ENCODE assay signal across 9 cellular contexts in genomic region chr5:115624994-115625393, GRCh38. TPM values are rescaled to one million over a fixed set of nuclear protein-coding genes. Genes with fewer than 3 reads are reported as not detected.
A peak's percentile ranks its signal among the peaks of the same experiment; 100 is the strongest.
DNase-seq lines count a peak whose midpoint lies in the region; ATAC-seq, FAIRE-seq and TF ChIP-seq lines count a peak whose summit lies in the region.
"Had no signal": no experiment of that assay in that cellular context is flagged by ENCODE, and none has a peak within 500 bp of the region (broad histone marks: within the 10 kb centered on the region; RNA-seq: fewer than 3 reads in every experiment).

No MANE protein-coding gene starts in this region.

- H2BK120ac ChIP-seq in mesendoderm (ENCODE audit: low read depth, low read length) = no peak overlapping the region

- CTCF ChIA-PET in HCT116 (lab: Charles Lee) (no interaction called here), K562 (lab: Yijun Ruan, JAX; ENCODE audit: low intra/inter-chr PET ratio) (no interaction called here)

- H3K4me1 ChIP-seq in ACC112 (ENCODE audit: control insufficient read depth, insufficient read depth, low read length, unreplicated experiment) (peaks cover 29% of the 10 kb centered on the region), HCT116 (ENCODE audit: control insufficient read depth in 1 of 2, insufficient read depth in 2 of 2, low read length in 2 of 2) (peaks cover 6 to 26% of the 10 kb centered on the region in 2 experiments), K562 (replicated peaks in 1 of 2; ENCODE audit: control insufficient read depth in 2 of 2, insufficient read depth in 2 of 2, low read length in 2 of 2) (peaks cover 9 to 19% of the 10 kb centered on the region in 2 experiments; a peak in 4 of 5 replicates), mesendoderm (ENCODE audit: control insufficient read depth, low read depth, low read length) (peaks cover 5% of the 10 kb centered on the region)

- in situ Hi-C loops in K562 (cut with MboI) = loop anchor here (5.0 kb wide), 2 partner anchors 212 to 447 kb away; no protein-coding TSS in a partner anchor

- no TSS peak for BruUV-seq in HCT116 (replicated peaks; lab: Mats Ljungman, UMichigan)
- no TSS peak for BruUV-seq in K562 (replicated peaks; lab: Mats Ljungman, UMichigan)

- H3K4me3 ChIP-seq in ACC112 (ENCODE audit: low read depth, low read length) (peak overlapping the region; percentile 90), HCT116 (replicated peaks in 1 of 2; ENCODE audit: low read depth in 1 of 2, low read length in 2 of 2) (peak overlapping the region; percentile 92 to 94), K562 (peak overlapping the region; percentile 95), mesendoderm (ENCODE audit: low read length) (peak overlapping the region; percentile 95)

- H3K4ac ChIP-seq in mesendoderm (ENCODE audit: low read depth, low read length) = no peak overlapping the region

- peaks cover 8% of the 10 kb centered on the region for H3K9me1 ChIP-seq in K562 (ENCODE audit: control insufficient read depth, insufficient read depth, low read length)

- no peak for FAIRE-seq in K562 (lab: Jason Lieb, UNC)

- no peaks in the 10 kb centered on the region for H3K9me2 ChIP-seq in HCT116 (ENCODE audit: insufficient read depth)

- DNase-seq in HCT116 (ENCODE audit: low read depth, low spot score) (no peak), K562 (ENCODE audit: extremely low read depth in 1 of 4, low spot score in 3 of 4) (peak in 1 of 4 experiments; percentile 16), mesendoderm (no peak), GOT3 (lab: John Stamatoyannopoulos, UW) (no peak)
- no peak for DNase-seq in stimulated activated CD4-positive, alpha-beta T cell treated with anti-CD3 and anti-CD28 coated beads, Interleukin-4, amount 100 ng/mL, for 24 hours
- DNase-seq: activated naive CD8-positive, alpha-beta T cell treated with anti-CD3 and anti-CD28 coated beads, Interleukin-2, amount 10 ng/mL, durations not matched to agents 7 days and 5 days had no signal

- H2BK15ac ChIP-seq in mesendoderm (replicated peaks; ENCODE audit: low read depth) = no peak overlapping the region

- peak overlapping the region; percentile 80; the same call in 1 of the 2 replicates for H3K27ac ChIP-seq in ACC112 (ENCODE audit: low read depth, low read length)
- H3K27ac ChIP-seq in HCT116 (ENCODE audit: low read depth, low read length) = peak overlapping the region; percentile 84; the same call in 1 of the 2 replicates
- H3K27ac ChIP-seq in K562 (ENCODE audit: extremely low read depth, low read depth, low read length) = peak overlapping the region; percentile 96
- H3K27ac ChIP-seq in mesendoderm (ENCODE audit: low read depth, low read length) = no peak overlapping the region

- peaks cover 15% of the 10 kb centered on the region for H3K79me1 ChIP-seq in mesendoderm (ENCODE audit: low read length)

- no peak overlapping the region for H4K5ac ChIP-seq in mesendoderm (ENCODE audit: low read length)

- H3K4me2 ChIP-seq in HCT116 (ENCODE audit: low read length) (peak overlapping the region; percentile 72), K562 (ENCODE audit: insufficient read depth, low read length) (peak overlapping the region; percentile 96), mesendoderm (ENCODE audit: low read length) (peak overlapping the region; percentile 16)

- RAD21 ChIA-PET in HCT116 (lab: Charles Lee; ENCODE audit: low non-redundant PET in 1 of 2, low total read pairs in 2 of 2, uncharacterized antibody in 2 of 2, unreplicated experiment in 2 of 2) = no interaction called here

- H3K36me3 ChIP-seq in ACC112 (ENCODE audit: insufficient read depth, low read length) (peaks cover 14% of the 10 kb centered on the region), HCT116 (ENCODE audit: control insufficient read depth in 1 of 2, insufficient read depth in 2 of 2, low read length in 2 of 2) (peaks cover 13 to 22% of the 10 kb centered on the region in 2 experiments), K562 (ENCODE audit: control insufficient read depth, insufficient read depth, low read length) (peaks cover 42% of the 10 kb centered on the region), mesendoderm (ENCODE audit: control insufficient read depth, insufficient read depth, low read length) (no peaks in the 10 kb centered on the region)

- H3K27me3 ChIP-seq in ACC112 (ENCODE audit: insufficient read depth, low read length) (no peaks in the 10 kb centered on the region), HCT116 (ENCODE audit: insufficient read depth, low read length) (no peaks in the 10 kb centered on the region), K562 (ENCODE audit: control insufficient read depth in 2 of 2, insufficient read depth in 2 of 2, low read length in 2 of 2) (no peaks in the 10 kb centered on the region), mesendoderm (ENCODE audit: insufficient read depth, low read length, poor library complexity) (no peaks in the 10 kb centered on the region)

- no peak for TF ChIP-seq EP300 in K562 (IDR thresholded peaks at IDR 0.05; ENCODE audit: low read length)

- H4K8ac ChIP-seq in mesendoderm (ENCODE audit: low read depth, low read length) = no peak overlapping the region

- intact Hi-C loops in HCT116 (cut with micrococcal nuclease) = no loop called here
- intact Hi-C loops in K562 (cut with micrococcal nuclease) = loop anchor here (5.0 kb wide), 1 partner anchor 83 kb away; the partner anchor contains the start of gene FEM1C

- TF ChIP-seq RAD21 in HCT116 (IDR thresholded peaks at IDR 0.05; ENCODE audit: low read depth) (no peak), K562 (CRISPR knock-in tag; conservative IDR thresholded peaks at IDR 0.05 in 1 of 2, IDR thresholded peaks at IDR 0.05 in 1 of 2) (no peak)

- peak overlapping the region; percentile 70 for H3K56ac ChIP-seq in mesendoderm (ENCODE audit: low read length)

- H2AFZ ChIP-seq in ACC112 (ENCODE audit: low read length, unreplicated experiment) (no peak overlapping the region), HCT116 (ENCODE audit: low read depth, low read length, poor library complexity, severe bottlenecking) (no peak overlapping the region), K562 (ENCODE audit: low read depth, low read length) (0 out of 2 replicates have a peak overlapping the region, but pooled peaks have one; percentile 91)

- H3K18ac ChIP-seq in mesendoderm (ENCODE audit: low read length) = no peak overlapping the region

- H2BK5ac ChIP-seq in mesendoderm (ENCODE audit: low read length) = no peak overlapping the region

- H4K20me1 ChIP-seq in HCT116 (ENCODE audit: insufficient read depth) (0 out of 2 replicates have a peak, but pooled peaks cover 6% of the 10 kb centered on the region), K562 (replicated peaks; ENCODE audit: control insufficient read depth, insufficient read depth, low read length) (peaks cover 16% of the 10 kb centered on the region)

- TF ChIP-seq POLR2A in HCT116 (IDR thresholded peaks at IDR 0.05; ENCODE audit: borderline replicate concordance, extremely low read depth, insufficient read depth, insufficient read length) (no peak), K562 (conservative IDR thresholded peaks at IDR 0.05) (no peak)

- H3K23ac ChIP-seq in mesendoderm (ENCODE audit: low read length) = no peak overlapping the region

- 0% methylated on average over 3 of the region's 3 CpGs for WGBS in K562 (ENCODE audit: insufficient coverage, low coverage, missing lambda C conversion rate)
- no CpG with 5 or more reads among the region's 3 CpGs for whole genome bisulfite sequencing in mesendoderm (ENCODE audit: extremely low coverage, insufficient coverage, low lambda C conversion rate)

- ATAC-seq in HCT116 (no peak), K562 (no peak), HG02885 (IDR thresholded peaks at IDR 0.05; ENCODE audit: poor library complexity, unreplicated experiment) (no peak), GM19463 (IDR thresholded peaks at IDR 0.05; ENCODE audit: unreplicated experiment) (no peak)

- H3K9ac ChIP-seq in HCT116 (ENCODE audit: low read length) = peak overlapping the region; percentile 96
- peak overlapping the region; percentile 79 to 97; a peak in 2 of 4 replicates for H3K9ac ChIP-seq in K562 (ENCODE audit: insufficient read depth in 1 of 2, low read depth in 2 of 2, low read length in 2 of 2)
- peak overlapping the region; percentile 97 for H3K9ac ChIP-seq in mesendoderm (ENCODE audit: low read length)

- peaks cover 59% of the 10 kb centered on the region for H3K79me2 ChIP-seq in ACC112 (ENCODE audit: control insufficient read depth, insufficient read depth, low read length, unreplicated experiment)
- H3K79me2 ChIP-seq in HCT116 (ENCODE audit: insufficient read depth, low read length) = peaks cover 63% of the 10 kb centered on the region
- H3K79me2 ChIP-seq in K562 (ENCODE audit: control insufficient read depth, insufficient read depth, low read length) = peaks cover 59% of the 10 kb centered on the region
- peaks cover 40% of the 10 kb centered on the region for H3K79me2 ChIP-seq in mesendoderm (ENCODE audit: control insufficient read depth, insufficient read depth, low read length)

- no peaks in the 10 kb centered on the region for H3K9me3 ChIP-seq in HCT116 (ENCODE audit: control insufficient read depth in 1 of 2, insufficient read depth in 1 of 2, low read depth in 1 of 2, low read length in 2 of 2)
- no peaks in the 10 kb centered on the region for H3K9me3 ChIP-seq in K562 (replicated peaks; ENCODE audit: control insufficient read depth, insufficient read depth, low read depth, low read length)

- POLR2A ChIA-PET in HCT116 (lab: Charles Lee) (no interaction called here), K562 (lab: Yijun Ruan, JAX) (interaction anchor here (0.6 to 1.7 kb wide), 9 partner anchors 9 to 1192 kb away, joined by 3 to 11 read pairs (median 3); partner anchors contain the start of gene TICAM2)

- TF ChIP-seq CTCF in HCT116 (IDR thresholded peaks at IDR 0.05 in 2 of 3, conservative IDR thresholded peaks at IDR 0.05 in 1 of 3; ENCODE audit: borderline replicate concordance in 1 of 3, insufficient read depth in 1 of 3, low read depth in 2 of 3, low read length in 2 of 3) (no peak), K562 (IDR thresholded peaks at IDR 0.05 in 2 of 3, conservative IDR thresholded peaks at IDR 0.05 in 1 of 3; ENCODE audit: insufficient read depth in 2 of 3, low read depth in 1 of 3, low read length in 3 of 3) (no peak)

- H2AK5ac ChIP-seq in mesendoderm (ENCODE audit: low read length) = no peak overlapping the region

RNA-seq across cellular contexts. Expression of gene TMED7, which starts 0.8 kb away (rescaled TPM):
- total RNA-seq in HCT116 (2021; ENCODE audit: unreplicated experiment) = 167 TPM
- 36.9 and 46.1 TPM in 2 replicates for polyA plus RNA-seq in HCT116 (2012)
- total RNA-seq in K562 (2011; cell fraction: chromatin; rRNA removed; ENCODE audit: low replicate concordance) = 21.4 and 62.0 TPM in 2 replicates
- 22.8 and 31.2 TPM in 2 replicates for total RNA-seq in K562 (2011; cell fraction: nucleolus; rRNA removed)
- 53.7 and 91.9 TPM in 2 replicates for total RNA-seq in K562 (2011; cell fraction: nucleoplasm; rRNA removed)
- total RNA-seq in K562 (2014; rRNA removed) = 91.6 and 93.4 TPM in 2 replicates
- 45.7 and 54.6 TPM in 2 replicates for total RNA-seq in K562 (2014; rRNA removed; fragmentation: Illumina TruSeq; extraction: Trizol)
- total RNA-seq in K562 (2015; rRNA removed; fragmentation: Illumina TruSeq; extraction: Trizol) = 39.5 and 45.3 TPM in 2 replicates
- 52.4 and 57.9 TPM in 2 replicates for total RNA-seq in K562 (2021)
- 37.2 and 41.2 TPM in 2 replicates for polyA plus RNA-seq in K562 (2011; rRNA removed)
- 26.0 and 113 TPM in 2 replicates for polyA plus RNA-seq in K562 (2011; cell fraction: cytosol; rRNA removed)
- 9.5 and 12.7 TPM in 2 replicates for polyA plus RNA-seq in K562 (2011; cell fraction: nucleus; rRNA removed)
- polyA plus RNA-seq in K562 (2012) = 21.7 and 33.5 TPM in 2 replicates
- 25.0 and 30.2 TPM in 2 replicates for polyA plus RNA-seq in K562 (2014; fragmentation: Illumina TruSeq; extraction: Trizol)
- 10 to 100 TPM; 15.9 to 16.5 TPM for polyA plus RNA-seq in K562 (2014; fragmentation: Nextera tagmentation; extraction: Ambion mirVana)
- polyA plus RNA-seq in K562 (2014; rRNA removed) = 34.3 and 41.7 TPM in 2 replicates
- polyA minus RNA-seq in K562 (2011; rRNA and poly(A)+ RNA removed) = 63.0 and 74.7 TPM in 2 replicates
- 26.1 and 47.5 TPM in 2 replicates for polyA minus RNA-seq in K562 (2011; cell fraction: cytosol; rRNA and poly(A)+ RNA removed)
- 18.4 and 34.0 TPM in 2 replicates for polyA minus RNA-seq in K562 (2011; cell fraction: nucleus; rRNA and poly(A)+ RNA removed)
- 41.5 TPM for polyA plus RNA-seq in mesendoderm (2013, experiment 1 of 2)
- polyA plus RNA-seq in mesendoderm (2013, experiment 2 of 2) = 41.6 TPM

RNA-seq across cellular contexts. Expression of gene TICAM2, which starts 22.7 kb away (rescaled TPM):
- total RNA-seq in HCT116 (2021; ENCODE audit: unreplicated experiment) (2.9 TPM), K562 (2014; rRNA removed) (0.41 and 0.69 TPM in 2 replicates), K562 (2014; rRNA removed; fragmentation: Illumina TruSeq; extraction: Trizol) (0.98 TPM in 1 of 2 replicates, not detected in the other), K562 (2015; rRNA removed; fragmentation: Illumina TruSeq; extraction: Trizol) (1.2 and 2.2 TPM in 2 replicates), K562 (2021) (1.7 and 2.1 TPM in 2 replicates)
- not detected in 2 replicates for polyA plus RNA-seq in HCT116 (2012)
- total RNA-seq in K562 (2011; cell fraction: chromatin; rRNA removed; ENCODE audit: low replicate concordance) = 0.32 and 2.6 TPM in 2 replicates
- total RNA-seq in K562 (2011; cell fraction: nucleolus; rRNA removed) = 0.26 and 0.33 TPM in 2 replicates
- 0.95 and 2.5 TPM in 2 replicates for total RNA-seq in K562 (2011; cell fraction: nucleoplasm; rRNA removed)
- polyA plus RNA-seq in K562 (2011; rRNA removed) (0.17 TPM in 1 of 2 replicates, not detected in the other), K562 (2014; fragmentation: Illumina TruSeq; extraction: Trizol) (1.8 TPM in 1 of 2 replicates, not detected in the other), K562 (2014; fragmentation: Nextera tagmentation; extraction: Ambion mirVana) (1 to 10 TPM in 1 of 2 experiments, under 1 TPM in 1; 0.93 to 1.6 TPM), K562 (2014; rRNA removed) (0.15 and 0.38 TPM in 2 replicates)
- 0.01 and 0.03 TPM in 2 replicates for polyA plus RNA-seq in K562 (2011; cell fraction: cytosol; rRNA removed)
- 0.20 and 0.35 TPM in 2 replicates for polyA plus RNA-seq in K562 (2011; cell fraction: nucleus; rRNA removed)
- 1.1 and 1.2 TPM in 2 replicates for polyA plus RNA-seq in K562 (2012)
- polyA minus RNA-seq in K562 (2011; rRNA and poly(A)+ RNA removed) = 0.07 TPM in 1 of 2 replicates, not detected in the other
- not detected in 2 replicates for polyA minus RNA-seq in K562 (2011; cell fraction: cytosol; rRNA and poly(A)+ RNA removed)
- polyA minus RNA-seq in K562 (2011; cell fraction: nucleus; rRNA and poly(A)+ RNA removed) = 0.81 and 2.2 TPM in 2 replicates
- polyA plus RNA-seq in mesendoderm (2013, experiment 1 of 2) = 0.04 TPM
- 0.22 TPM for polyA plus RNA-seq in mesendoderm (2013, experiment 2 of 2)

Comparison
In these comparisons a context has a peak if more than half of its experiments do, and no peak if none do; other contexts are left out.
1. H3K4me2 ChIP-seq: peak in every context shown above with its lines; median percentile 96 in K562; 72 in HCT116; 16 in mesendoderm.